In genomic region chr19:47256688-47257410, GRCh38 we compare ENCODE assay signal across 8 cellular contexts. TPM values are rescaled to one million over a fixed set of nuclear protein-coding genes. Genes with fewer than 3 reads are reported as not detected.
DNase-seq lines count a peak whose midpoint lies in the region; ATAC-seq and FAIRE-seq lines count a peak whose summit lies in the region.

No MANE protein-coding gene starts in this region.

- peak; percentile 96 to 99 (median 98) for DNase-seq in CD8-positive, alpha-beta memory T cell
- DNase-seq in HTR-8/SVneo (ENCODE audit: insufficient read length, low spot score) (peak; percentile 94), NOMO-1 (lab: John Stamatoyannopoulos, UW; ENCODE audit: unreplicated experiment in 2 of 2) (peak; percentile 100), memory B cell (ENCODE audit: low spot score in 2 of 2) (peak; percentile 99)
- DNase-seq in activated CD8-positive, alpha-beta memory T cell treated with anti-CD3 and anti-CD28 coated beads for 48 hours (ENCODE audit: low read depth in 2 of 3, low spot score in 2 of 3), result peak; percentile 100
- peak; percentile 96 to 99 (median 98) for DNase-seq in effector memory CD4-positive, alpha-beta T cell
- DNase-seq in stimulated activated CD4-positive, alpha-beta T cell treated with anti-CD3 and anti-CD28 coated beads, TNF-alpha, amount 100 ng/mL, for 48 hours (ENCODE audit: low read depth in 3 of 3), result peak; percentile 100

- H3K27me3 Mint-ChIP-seq in CD8-positive, alpha-beta memory T cell, result peaks cover 0 to 1% of the 10 kb centered on the region in 2 donors
- no peaks in the 10 kb centered on the region for H3K27me3 Mint-ChIP-seq in memory B cell

- peak overlapping the region; percentile 84 for H3K27ac ChIP-seq in CD8-positive, alpha-beta memory T cell (ENCODE audit: low read depth, low read length)
- peak overlapping the region; percentile 81 for H3K27ac ChIP-seq in effector memory CD4-positive, alpha-beta T cell (ENCODE audit: insufficient read depth, low read length, poor library complexity, severe bottlenecking)

- H3K27me3 ChIP-seq in CD8-positive, alpha-beta memory T cell (ENCODE audit: insufficient read depth, low read length, poor library complexity, severe bottlenecking), result no peaks in the 10 kb centered on the region
- no peaks in the 10 kb centered on the region for H3K27me3 ChIP-seq in effector memory CD4-positive, alpha-beta T cell (replicated peaks; ENCODE audit: control insufficient read depth, insufficient read depth, low read length, poor library complexity, severe bottlenecking)

- peak overlapping the region; percentile 81 to 93 (median 90) for H3K4me3 Mint-ChIP-seq in CD8-positive, alpha-beta memory T cell
- H3K4me3 Mint-ChIP-seq in memory B cell, result peak overlapping the region; percentile 87

- ATAC-seq in GM21381 (IDR thresholded peaks at IDR 0.05; ENCODE audit: unreplicated experiment) (peak; percentile 71), memory B cell (ENCODE audit: low read depth) (peak; percentile 80)

- no peaks in the 10 kb centered on the region for H3K9me3 Mint-ChIP-seq in CD8-positive, alpha-beta memory T cell
- H3K9me3 Mint-ChIP-seq in memory B cell, result no peaks in the 10 kb centered on the region

- H3K4me1 ChIP-seq in CD8-positive, alpha-beta memory T cell (ENCODE audit: insufficient read depth, low read length), result peaks cover 23% of the 10 kb centered on the region
- peaks cover 9% of the 10 kb centered on the region for H3K4me1 ChIP-seq in effector memory CD4-positive, alpha-beta T cell (ENCODE audit: control insufficient read depth, insufficient read depth, low read length, poor library complexity, severe bottlenecking)

- no peaks in the 10 kb centered on the region for H3K9me3 ChIP-seq in CD8-positive, alpha-beta memory T cell (ENCODE audit: low read length)
- H3K9me3 ChIP-seq in effector memory CD4-positive, alpha-beta T cell (ENCODE audit: control insufficient read depth, low read length), result no peaks in the 10 kb centered on the region

- peak overlapping the region; percentile 92 to 97 (median 96) for H3K27ac Mint-ChIP-seq in CD8-positive, alpha-beta memory T cell
- peak overlapping the region; percentile 93 for H3K27ac Mint-ChIP-seq in memory B cell

- peaks cover 34 to 47% (median 37%) of the 10 kb centered on the region in 3 donors for H3K4me1 Mint-ChIP-seq in CD8-positive, alpha-beta memory T cell
- H3K4me1 Mint-ChIP-seq in memory B cell, result peaks cover 34% of the 10 kb centered on the region

- peaks cover 24% of the 10 kb centered on the region for H3K36me3 ChIP-seq in CD8-positive, alpha-beta memory T cell (ENCODE audit: insufficient read depth, low read length)
- H3K36me3 ChIP-seq in effector memory CD4-positive, alpha-beta T cell (ENCODE audit: control insufficient read depth, insufficient read depth, low read length), result peaks cover 33% of the 10 kb centered on the region

- FAIRE-seq in HTR-8/SVneo (lab: Jason Lieb, UNC), result peak; percentile 99

- H3K36me3 Mint-ChIP-seq in CD8-positive, alpha-beta memory T cell, result peaks cover 3 to 43% (median 12%) of the 10 kb centered on the region in 3 donors
- peaks cover 26% of the 10 kb centered on the region for H3K36me3 Mint-ChIP-seq in memory B cell

- CTCF ChIA-PET in CD8-positive, alpha-beta memory T cell (lab: Charles Lee), result interaction anchor here (1.0 to 2.5 kb wide), 9 partner anchors 10 to 143 kb away, joined by 3 to 21 read pairs (median 5); partner anchors contain the start of genes DHX34, INAFM1 and ZC3H4

- peak overlapping the region; percentile 61 for H3K4me3 ChIP-seq in CD8-positive, alpha-beta memory T cell (ENCODE audit: low read length)
- H3K4me3 ChIP-seq in effector memory CD4-positive, alpha-beta T cell (ENCODE audit: insufficient read depth, low read depth, low read length, poor library complexity, severe bottlenecking), result peak overlapping the region; percentile 58

- POLR2A ChIA-PET in CD8-positive, alpha-beta memory T cell (lab: Charles Lee), result interaction anchor here (0.5 to 2.4 kb wide), 17 partner anchors 9 to 656 kb away, joined by 3 to 67 read pairs (median 4); partner anchors contain the start of genes CALM3, INAFM1 and ZC3H4

RNA-seq across cellular contexts. Expression of gene CCDC9, which starts 0.5 kb away (rescaled TPM):
- total RNA-seq in CD8-positive, alpha-beta memory T cell, result 10 to 100 TPM; 20.4 to 23.1 TPM
- polyA plus RNA-seq in CD8-positive, alpha-beta memory T cell, result 9.4 TPM

RNA-seq across cellular contexts. Expression of gene INAFM1, which starts 17.8 kb away (rescaled TPM):
- total RNA-seq in CD8-positive, alpha-beta memory T cell, result 1 to 10 TPM; 7.3 to 9.3 TPM
- polyA plus RNA-seq in CD8-positive, alpha-beta memory T cell, result 2.3 TPM

RNA-seq across cellular contexts. Expression of gene BBC3, which starts 25.9 kb away (rescaled TPM):
- 10 to 100 TPM; 19.8 to 20.1 TPM for total RNA-seq in CD8-positive, alpha-beta memory T cell
- polyA plus RNA-seq in CD8-positive, alpha-beta memory T cell, result 8.3 TPM

RNA-seq across cellular contexts. Expression of gene C5AR1, which starts 52.8 kb away (rescaled TPM):
- total RNA-seq in CD8-positive, alpha-beta memory T cell, result 1 to 10 TPM; 1.3 to 1.8 TPM
- not detected for polyA plus RNA-seq in CD8-positive, alpha-beta memory T cell

Comparison
In these comparisons a context has a peak if more than half of its experiments do, and no peak if none do; other contexts are left out.
1. Peak in every context shown above with its lines: DNase-seq, ATAC-seq, H3K4me3 ChIP-seq and H3K27ac ChIP-seq.